12 cellular contexts compared by ENCODE assay signal in the genomic region with DNA sequence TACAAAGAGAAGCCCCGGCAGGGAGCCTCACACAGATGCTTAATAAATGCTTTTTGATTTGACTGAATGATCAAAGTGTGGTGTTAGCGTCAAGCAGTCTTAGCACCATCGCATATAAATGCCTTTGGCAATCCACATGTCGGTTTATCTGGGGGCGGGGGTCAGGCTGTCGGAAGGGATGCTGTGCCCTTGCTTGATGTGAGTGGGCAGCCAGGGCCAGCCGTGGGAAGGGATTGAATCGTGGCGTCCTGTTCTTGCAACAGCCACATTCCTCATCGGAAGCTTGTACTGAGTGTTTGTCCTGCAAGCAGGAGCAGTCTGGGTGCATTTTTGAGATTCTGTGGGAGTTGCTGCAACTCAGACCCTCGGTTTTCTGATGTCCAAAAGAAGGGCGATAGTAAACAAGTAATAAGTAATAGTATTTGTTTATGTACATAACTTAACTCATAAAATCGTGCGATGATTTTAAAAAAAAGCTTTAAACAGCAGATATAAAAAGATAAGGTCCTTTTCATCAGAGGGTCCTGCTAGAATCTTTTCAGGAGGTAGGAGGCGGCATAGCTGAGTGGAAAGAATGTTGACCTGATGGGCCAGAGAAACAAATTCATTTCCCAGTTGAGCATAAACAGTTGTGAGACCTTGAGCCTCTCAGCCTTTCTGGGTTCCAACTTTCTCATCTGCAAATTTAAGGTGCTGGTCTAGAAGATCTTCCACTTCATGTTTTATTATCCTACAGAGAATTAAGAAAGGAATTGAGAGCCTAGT.
DNase-seq lines count a peak whose midpoint lies in the region; ATAC-seq and TF ChIP-seq lines count a peak whose summit lies in the region.
"Had no signal": no experiment of that assay in that cellular context is flagged by ENCODE, and none has a peak within 500 bp of the region (broad histone marks: within the 10 kb centered on the region; RNA-seq: fewer than 3 reads in every experiment).

No MANE protein-coding gene starts in this region.

- ATAC-seq in heart left ventricle (peak in 3 of 4 donors; percentile 33 to 45 (median 37)), HG02885 (IDR thresholded peaks at IDR 0.05; ENCODE audit: poor library complexity, unreplicated experiment) (no peak)
- ATAC-seq: activated CD8-positive, alpha-beta T cell treated with anti-CD3 and anti-CD28 coated beads, Interleukin-2, amount 10 ng/mL, durations not matched to agents 7 days and 5 days had no signal

- H3K36me3 ChIP-seq in heart left ventricle (no peaks in the 10 kb centered on the region), ovary (no peaks in the 10 kb centered on the region), SJCRH30 (no peaks in the 10 kb centered on the region)
- H3K36me3 ChIP-seq: SJSA1 had no signal

- TF ChIP-seq EP300 in ovary (IDR thresholded peaks at IDR 0.05), result no peak

- H3K4me3 ChIP-seq in heart left ventricle, result no peak overlapping the region
- H3K4me3 ChIP-seq in ovary, result no peak overlapping the region
- no peak overlapping the region for H3K4me3 ChIP-seq in SJCRH30
- H3K4me3 ChIP-seq: SJSA1 had no signal

- peak; percentile 14 for DNase-seq in AG09319 (ENCODE audit: extremely low read depth, low read depth)
- DNase-seq in amniotic stem cell (lab: John Stamatoyannopoulos, UW), result peak; percentile 22
- peak in 2 of 5 donors; percentile 25 to 47 for DNase-seq in heart left ventricle
- DNase-seq in ovary, result peak; percentile 19 to 63 (median 39)
- no peak for DNase-seq in SJCRH30
- no peak for DNase-seq in activated CD8-positive, alpha-beta memory T cell treated with anti-CD3 and anti-CD28 coated beads for 24 hours
- no peak for DNase-seq in activated gamma-delta T cell (lab: John Stamatoyannopoulos, UW)
- DNase-seq: activated CD8-positive, alpha-beta T cell treated with anti-CD3 and anti-CD28 coated beads, Interleukin-2, amount 10 ng/mL, durations not matched to agents 7 days and 5 days; CD4-positive, alpha-beta T cell had no signal

- 46 to 53% (median 50%) methylated on average over 15 of the region's 15 CpGs for WGBS in heart left ventricle, 4 donors
- 7 to 11% (median 7%) methylated on average over 15 of the region's 15 CpGs for WGBS in ovary, 3 donors

- no peak for TF ChIP-seq CTCF in AG09319 (IDR thresholded peaks at IDR 0.05; ENCODE audit: low read depth, low read length)
- peak in 1 of 12 donors; percentile 11 for TF ChIP-seq CTCF in heart left ventricle (IDR thresholded peaks at IDR 0.05)
- no peak for TF ChIP-seq CTCF in ovary (IDR thresholded peaks at IDR 0.05)

- H3K27ac ChIP-seq in heart left ventricle (peak overlapping the region in 1 of 12 donors; percentile 3), ovary (peak overlapping the region in 1 of 2 donors; percentile 33), SJCRH30 (no peak overlapping the region)
- H3K27ac ChIP-seq: HL-60, SJSA1 had no signal

- intact Hi-C loops in heart left ventricle (cut with DNase I), result loop anchor here in 9 of 10 donors (2.0 to 10.0 kb wide), 15 partner anchors 52 to 384 kb away; no protein-coding TSS in a partner anchor
- intact Hi-C loops in ovary (cut with DNase I), result loop anchor here in 3 of 4 donors (5.0 to 10.0 kb wide), 2 partner anchors 138 to 384 kb away; no protein-coding TSS in a partner anchor

- no peaks in the 10 kb centered on the region for H3K9me3 ChIP-seq in heart left ventricle
- no peaks in the 10 kb centered on the region for H3K9me3 ChIP-seq in ovary
- H3K9me3 ChIP-seq in SJCRH30 (replicated peaks), result no peaks in the 10 kb centered on the region
- H3K9me3 ChIP-seq: SJSA1 had no signal

- TF ChIP-seq POLR2A in heart left ventricle (IDR thresholded peaks at IDR 0.05) (no peak), ovary (IDR thresholded peaks at IDR 0.05) (no peak)

- H3K27me3 ChIP-seq in heart left ventricle, result no peaks in the 10 kb centered on the region
- H3K27me3 ChIP-seq in ovary, result no peaks in the 10 kb centered on the region
- H3K27me3 ChIP-seq in SJCRH30, result no peaks in the 10 kb centered on the region
- H3K27me3 ChIP-seq: SJSA1 had no signal

- peaks cover 0 to 25% (median 1%) of the 10 kb centered on the region in 12 donors for H3K4me1 ChIP-seq in heart left ventricle
- H3K4me1 ChIP-seq in ovary (ENCODE audit: insufficient read depth), result peaks cover 5% of the 10 kb centered on the region
- H3K4me1 ChIP-seq in SJCRH30, result peaks cover under 1% of the 10 kb centered on the region; the same call in 1 of the 2 replicates

Comparison
In these comparisons a context has a peak if more than half of its experiments do, and no peak if none do; other contexts are left out.
1. DNase-seq: peak in AG09319 (single experiment), amniotic stem cell (single experiment) and ovary (5 of 5); none in SJCRH30 (0 of 2), activated CD8-positive, alpha-beta memory T cell treated with anti-CD3 and anti-CD28 coated beads for 24 hours (single experiment) and activated gamma-delta T cell (single experiment).